1 cellular context compared by ENCODE assay signal in the genomic region with DNA sequence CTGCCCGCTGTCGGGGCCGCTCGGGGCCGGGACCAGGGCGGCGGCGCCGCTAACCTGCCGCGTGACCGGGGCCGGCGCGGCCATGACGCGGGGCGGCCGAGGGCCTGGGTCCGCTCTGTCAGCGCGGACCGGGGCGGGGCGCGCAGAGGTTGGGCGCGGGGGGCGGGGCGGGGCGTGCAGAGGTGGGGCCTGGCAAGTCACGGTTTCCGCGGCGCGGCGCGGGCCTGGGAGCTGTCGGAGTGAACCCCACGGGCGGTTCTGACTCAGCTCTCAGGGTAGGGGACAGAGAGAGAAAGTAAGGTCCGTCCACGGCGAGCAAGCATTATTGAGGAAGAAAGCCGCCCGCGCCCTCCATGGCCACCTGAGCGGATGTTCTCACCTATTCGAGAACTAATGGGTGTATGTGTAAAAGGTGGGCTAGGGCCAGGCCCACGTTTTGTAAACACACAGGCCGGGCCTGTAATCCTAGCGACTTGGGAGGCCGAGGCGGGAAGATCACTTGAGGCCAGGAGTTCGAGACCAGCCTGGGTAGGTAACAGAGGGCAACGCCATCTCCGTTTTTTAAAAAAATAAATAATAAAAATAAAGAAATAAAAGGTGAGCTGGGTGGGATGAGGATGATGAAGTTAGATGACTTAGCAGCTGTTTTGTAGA.
TF ChIP-seq lines count a peak whose summit lies in the region.

A gene with protein sequence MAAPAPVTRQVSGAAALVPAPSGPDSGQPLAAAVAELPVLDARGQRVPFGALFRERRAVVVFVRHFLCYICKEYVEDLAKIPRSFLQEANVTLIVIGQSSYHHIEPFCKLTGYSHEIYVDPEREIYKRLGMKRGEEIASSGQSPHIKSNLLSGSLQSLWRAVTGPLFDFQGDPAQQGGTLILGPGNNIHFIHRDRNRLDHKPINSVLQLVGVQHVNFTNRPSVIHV (minus strand): TSS at position 120 of the 654 bp plus-strand sequence. CDS start 36 bp downstream, at position 84.

TF ChIP-seq in K562, 482 proteins besides CTCF, POLR2A, EP300 and RAD21 (continued from another document and continues in another):
- 0 out of 2 replicates have a peak, but pooled peaks have one; percentile 34 for TF ChIP-seq TRIM28 (IDR thresholded peaks at IDR 0.05)
- TF ChIP-seq PKNOX1 (IDR thresholded peaks at IDR 0.05): no peak
- 0 out of 2 replicates have a peak, but pooled peaks have one; percentile 61 for TF ChIP-seq POLR2H (tag; IDR thresholded peaks at IDR 0.05; ENCODE audit: low read depth)
- TF ChIP-seq SIN3A (IDR thresholded peaks at IDR 0.05; ENCODE audit: borderline replicate concordance in 2 of 2, control insufficient read depth in 1 of 2, low read depth in 2 of 2, low read length in 2 of 2): peak in 1 of 2 experiments; percentile 54; a peak in 1 of 4 replicates
- TF ChIP-seq ZBTB7A (IDR thresholded peaks at IDR 0.05; ENCODE audit: borderline replicate concordance, control insufficient read depth, low read depth, low read length): no peak; the same call in 1 of the 2 replicates
- no peak for TF ChIP-seq ZNF764 (CRISPR knock-in tag; IDR thresholded peaks at IDR 0.05; ENCODE audit: low read depth)
- 0 out of 2 replicates have a peak, but pooled peaks have one; percentile 19 for TF ChIP-seq NFE2 (IDR thresholded peaks at IDR 0.05; ENCODE audit: low read depth)
- TF ChIP-seq TBP (optimal IDR thresholded peaks at IDR 0.05; ENCODE audit: low read depth, low read length): peak; percentile 24
- TF ChIP-seq HEY1 (CRISPR knock-in tag; IDR thresholded peaks at IDR 0.05; ENCODE audit: borderline replicate concordance): no peak
- TF ChIP-seq, protein P1, sequence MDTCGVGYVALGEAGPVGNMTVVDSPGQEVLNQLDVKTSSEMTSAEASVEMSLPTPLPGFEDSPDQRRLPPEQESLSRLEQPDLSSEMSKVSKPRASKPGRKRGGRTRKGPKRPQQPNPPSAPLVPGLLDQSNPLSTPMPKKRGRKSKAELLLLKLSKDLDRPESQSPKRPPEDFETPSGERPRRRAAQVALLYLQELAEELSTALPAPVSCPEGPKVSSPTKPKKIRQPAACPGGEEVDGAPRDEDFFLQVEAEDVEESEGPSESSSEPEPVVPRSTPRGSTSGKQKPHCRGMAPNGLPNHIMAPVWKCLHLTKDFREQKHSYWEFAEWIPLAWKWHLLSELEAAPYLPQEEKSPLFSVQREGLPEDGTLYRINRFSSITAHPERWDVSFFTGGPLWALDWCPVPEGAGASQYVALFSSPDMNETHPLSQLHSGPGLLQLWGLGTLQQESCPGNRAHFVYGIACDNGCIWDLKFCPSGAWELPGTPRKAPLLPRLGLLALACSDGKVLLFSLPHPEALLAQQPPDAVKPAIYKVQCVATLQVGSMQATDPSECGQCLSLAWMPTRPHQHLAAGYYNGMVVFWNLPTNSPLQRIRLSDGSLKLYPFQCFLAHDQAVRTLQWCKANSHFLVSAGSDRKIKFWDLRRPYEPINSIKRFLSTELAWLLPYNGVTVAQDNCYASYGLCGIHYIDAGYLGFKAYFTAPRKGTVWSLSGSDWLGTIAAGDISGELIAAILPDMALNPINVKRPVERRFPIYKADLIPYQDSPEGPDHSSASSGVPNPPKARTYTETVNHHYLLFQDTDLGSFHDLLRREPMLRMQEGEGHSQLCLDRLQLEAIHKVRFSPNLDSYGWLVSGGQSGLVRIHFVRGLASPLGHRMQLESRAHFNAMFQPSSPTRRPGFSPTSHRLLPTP (IDR thresholded peaks at IDR 0.05; ENCODE audit: borderline replicate concordance, extremely low read depth, insufficient read length): peak; percentile 72
- no peak for TF ChIP-seq ATF7 (IDR thresholded peaks at IDR 0.05)
- TF ChIP-seq YY1 (IDR thresholded peaks at IDR 0.05; ENCODE audit: borderline replicate concordance in 1 of 3, control insufficient read depth in 1 of 3, extremely low read depth in 1 of 3, insufficient read depth in 3 of 3, insufficient read length in 1 of 3, insufficient replicate concordance in 2 of 3, low read depth in 1 of 3, low read length in 2 of 3): peak in 2 of 3 experiments; percentile 75 to 87
- no peak for TF ChIP-seq TCF7L2 (IDR thresholded peaks at IDR 0.05; ENCODE audit: low read depth, low read length)
- TF ChIP-seq HINFP (tag; conservative IDR thresholded peaks at IDR 0.05; ENCODE audit: low read depth): no peak
- peak; percentile 27; the same call in 1 of the 2 replicates for TF ChIP-seq POLR2AphosphoS5 (IDR thresholded peaks at IDR 0.05; ENCODE audit: control insufficient read depth, insufficient read depth, low read depth, low read length)
- TF ChIP-seq ZNF316 (IDR thresholded peaks at IDR 0.05): peak; percentile 27; the same call in 1 of the 2 replicates
- TF ChIP-seq HMG20B (CRISPR knock-in tag; IDR thresholded peaks at IDR 0.05): no peak
- peak in 1 of 2 experiments; percentile 4; a peak in 1 of 4 replicates for TF ChIP-seq HDAC1 (IDR thresholded peaks at IDR 0.05)
- TF ChIP-seq HDAC2 (IDR thresholded peaks at IDR 0.05): 0 out of 2 replicates have a peak, but pooled peaks have one; percentile 59
- TF ChIP-seq ZNF707 (CRISPR knock-in tag; conservative IDR thresholded peaks at IDR 0.05): no peak
- no peak for TF ChIP-seq TAF1 (IDR thresholded peaks at IDR 0.05; ENCODE audit: control insufficient read depth, extremely low read depth, insufficient read depth, low read length, severe bottlenecking)
- TF ChIP-seq PHF8 (IDR thresholded peaks at IDR 0.05; ENCODE audit: borderline replicate concordance, low read length): peak; percentile 54; the same call in 1 of the 2 replicates
- TF ChIP-seq, protein P2, sequence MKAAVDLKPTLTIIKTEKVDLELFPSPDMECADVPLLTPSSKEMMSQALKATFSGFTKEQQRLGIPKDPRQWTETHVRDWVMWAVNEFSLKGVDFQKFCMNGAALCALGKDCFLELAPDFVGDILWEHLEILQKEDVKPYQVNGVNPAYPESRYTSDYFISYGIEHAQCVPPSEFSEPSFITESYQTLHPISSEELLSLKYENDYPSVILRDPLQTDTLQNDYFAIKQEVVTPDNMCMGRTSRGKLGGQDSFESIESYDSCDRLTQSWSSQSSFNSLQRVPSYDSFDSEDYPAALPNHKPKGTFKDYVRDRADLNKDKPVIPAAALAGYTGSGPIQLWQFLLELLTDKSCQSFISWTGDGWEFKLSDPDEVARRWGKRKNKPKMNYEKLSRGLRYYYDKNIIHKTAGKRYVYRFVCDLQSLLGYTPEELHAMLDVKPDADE (conservative IDR thresholded peaks at IDR 0.05; ENCODE audit: control insufficient read depth, low read depth, low read length): no peak
- TF ChIP-seq BHLHE40 (IDR thresholded peaks at IDR 0.05; ENCODE audit: low read length): peak; percentile 63; the same call in 1 of the 2 replicates
- no peak for TF ChIP-seq ZNF668 (CRISPR knock-in tag; IDR thresholded peaks at IDR 0.05)
- no peak for TF ChIP-seq ZNF507 (tag; conservative IDR thresholded peaks at IDR 0.05)
- no peak for TF ChIP-seq SMAD4 (CRISPR knock-in tag; conservative IDR thresholded peaks at IDR 0.05)
- no peak for TF ChIP-seq ETV6 (IDR thresholded peaks at IDR 0.05; ENCODE audit: borderline replicate concordance in 1 of 2, low read depth in 2 of 2, low read length in 1 of 2)
- TF ChIP-seq ETV6 (CRISPR knock-in tag; IDR thresholded peaks at IDR 0.05; ENCODE audit: borderline replicate concordance): no peak
- TF ChIP-seq, protein P3, sequence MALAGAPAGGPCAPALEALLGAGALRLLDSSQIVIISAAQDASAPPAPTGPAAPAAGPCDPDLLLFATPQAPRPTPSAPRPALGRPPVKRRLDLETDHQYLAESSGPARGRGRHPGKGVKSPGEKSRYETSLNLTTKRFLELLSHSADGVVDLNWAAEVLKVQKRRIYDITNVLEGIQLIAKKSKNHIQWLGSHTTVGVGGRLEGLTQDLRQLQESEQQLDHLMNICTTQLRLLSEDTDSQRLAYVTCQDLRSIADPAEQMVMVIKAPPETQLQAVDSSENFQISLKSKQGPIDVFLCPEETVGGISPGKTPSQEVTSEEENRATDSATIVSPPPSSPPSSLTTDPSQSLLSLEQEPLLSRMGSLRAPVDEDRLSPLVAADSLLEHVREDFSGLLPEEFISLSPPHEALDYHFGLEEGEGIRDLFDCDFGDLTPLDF (CRISPR knock-in tag; IDR thresholded peaks at IDR 0.05): no peak
- TF ChIP-seq L3MBTL2 (IDR thresholded peaks at IDR 0.05): peak; percentile 21
- no peak for TF ChIP-seq BACH1 (tag; IDR thresholded peaks at IDR 0.05)
- TF ChIP-seq SETDB1 (IDR thresholded peaks at IDR 0.05; ENCODE audit: low read length): no peak
- peak; percentile 45 for TF ChIP-seq KDM5B (IDR thresholded peaks at IDR 0.05; ENCODE audit: insufficient replicate concordance, low read depth, low read length)
- TF ChIP-seq ZFP30 (CRISPR knock-in tag; IDR thresholded peaks at IDR 0.05; ENCODE audit: borderline replicate concordance): no peak
- TF ChIP-seq KDM1A (IDR thresholded peaks at IDR 0.05): 0 out of 4 replicates have a peak, but pooled peaks of 1 of the 2 experiments have one; percentile 44
- TF ChIP-seq TARDBP (IDR thresholded peaks at IDR 0.05): 0 out of 2 replicates have a peak, but pooled peaks have one; percentile 42
- TF ChIP-seq, protein P4, sequence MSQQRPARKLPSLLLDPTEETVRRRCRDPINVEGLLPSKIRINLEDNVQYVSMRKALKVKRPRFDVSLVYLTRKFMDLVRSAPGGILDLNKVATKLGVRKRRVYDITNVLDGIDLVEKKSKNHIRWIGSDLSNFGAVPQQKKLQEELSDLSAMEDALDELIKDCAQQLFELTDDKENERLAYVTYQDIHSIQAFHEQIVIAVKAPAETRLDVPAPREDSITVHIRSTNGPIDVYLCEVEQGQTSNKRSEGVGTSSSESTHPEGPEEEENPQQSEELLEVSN (IDR thresholded peaks at IDR 0.05; ENCODE audit: borderline replicate concordance in 1 of 2, extremely low read depth in 1 of 2, insufficient read depth in 1 of 2, insufficient read length in 1 of 2, low read depth in 1 of 2, low read length in 1 of 2, poor library complexity in 1 of 2, severe bottlenecking in 1 of 2): peak in 1 of 2 experiments; percentile 2
- TF ChIP-seq CREBBP (IDR thresholded peaks at IDR 0.05; ENCODE audit: low read depth, low read length): no peak
- peak in 1 of 2 experiments; percentile 37; a peak in 1 of 4 replicates for TF ChIP-seq MNT (conservative IDR thresholded peaks at IDR 0.05)
- TF ChIP-seq RBBP5 (IDR thresholded peaks at IDR 0.05; ENCODE audit: borderline replicate concordance, insufficient read depth, low read length, poor library complexity, severe bottlenecking): no peak
- no peak for TF ChIP-seq U2AF1 (optimal IDR thresholded peaks at IDR 0.05; ENCODE audit: low read depth, low read length)
- TF ChIP-seq SUPT5H (IDR thresholded peaks at IDR 0.05): peak; percentile 43; the same call in 1 of the 2 replicates
- no peak for TF ChIP-seq RNF2 (IDR thresholded peaks at IDR 0.05)
- no peak for TF ChIP-seq CSDE1 (IDR thresholded peaks at IDR 0.05)
- no peak for TF ChIP-seq ZNF436 (CRISPR knock-in tag; IDR thresholded peaks at IDR 0.05)
- TF ChIP-seq ZNF561 (CRISPR knock-in tag; conservative IDR thresholded peaks at IDR 0.05): no peak
- TF ChIP-seq SMARCE1 (IDR thresholded peaks at IDR 0.05): peak; percentile 59
- no peak for TF ChIP-seq ELF4 (CRISPR knock-in tag; IDR thresholded peaks at IDR 0.05)
- TF ChIP-seq, protein P5, sequence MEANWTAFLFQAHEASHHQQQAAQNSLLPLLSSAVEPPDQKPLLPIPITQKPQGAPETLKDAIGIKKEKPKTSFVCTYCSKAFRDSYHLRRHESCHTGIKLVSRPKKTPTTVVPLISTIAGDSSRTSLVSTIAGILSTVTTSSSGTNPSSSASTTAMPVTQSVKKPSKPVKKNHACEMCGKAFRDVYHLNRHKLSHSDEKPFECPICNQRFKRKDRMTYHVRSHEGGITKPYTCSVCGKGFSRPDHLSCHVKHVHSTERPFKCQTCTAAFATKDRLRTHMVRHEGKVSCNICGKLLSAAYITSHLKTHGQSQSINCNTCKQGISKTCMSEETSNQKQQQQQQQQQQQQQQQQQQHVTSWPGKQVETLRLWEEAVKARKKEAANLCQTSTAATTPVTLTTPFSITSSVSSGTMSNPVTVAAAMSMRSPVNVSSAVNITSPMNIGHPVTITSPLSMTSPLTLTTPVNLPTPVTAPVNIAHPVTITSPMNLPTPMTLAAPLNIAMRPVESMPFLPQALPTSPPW (CRISPR knock-in tag; IDR thresholded peaks at IDR 0.05): peak; percentile 84
